In the genomic region with DNA sequence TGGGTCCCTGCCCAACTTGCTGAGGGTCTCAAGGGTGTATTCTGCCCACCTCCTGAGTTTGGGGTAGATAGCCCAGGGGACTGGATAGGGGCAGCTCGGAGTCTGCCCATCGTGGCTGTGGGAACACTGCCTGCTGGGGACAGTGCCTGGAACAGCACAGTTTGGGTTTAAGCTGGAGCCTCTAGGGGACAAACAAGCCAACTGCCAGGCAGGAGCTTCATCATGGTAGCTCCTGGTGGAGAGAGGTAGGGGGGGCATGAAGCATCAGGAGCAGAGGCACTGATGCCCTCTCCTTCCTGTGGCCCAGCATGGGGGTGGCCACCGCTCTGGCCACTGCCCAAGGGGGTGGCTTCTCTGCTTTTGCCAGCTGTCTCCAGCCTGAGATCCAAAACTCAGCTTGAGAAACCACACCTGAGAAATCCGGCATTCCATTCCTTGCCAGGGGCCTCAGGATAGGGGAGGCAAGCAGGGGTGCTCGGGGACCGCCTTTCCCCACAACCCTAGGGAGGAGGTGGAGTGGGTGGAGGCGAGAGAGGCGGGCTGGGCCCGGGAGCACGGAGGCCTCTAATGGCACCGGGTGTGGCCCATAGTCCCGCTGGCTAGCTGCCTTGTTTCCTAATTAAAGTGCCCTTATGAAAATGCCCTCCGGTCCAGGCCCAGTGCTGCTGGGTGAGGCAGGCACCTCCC, we compare ENCODE assay signal across 1 cellular context.
TF ChIP-seq lines count a peak whose summit lies in the region.

No MANE protein-coding gene starts in this region.

TF ChIP-seq in A549, 52 proteins besides CTCF, POLR2A, EP300 and RAD21:
- no peak for TF ChIP-seq CEBPB (IDR thresholded peaks at IDR 0.05)
